ENCODE assay signal across 1 cellular context in genomic region chr20:38748097-38748862, GRCh38.
TF ChIP-seq lines count a peak whose summit lies in the region.

TSS of gene ACTR5 (plus strand) at chr20:38748460. CDS start at chr20:38748479, 19 bp downstream.

TF ChIP-seq in HepG2, 621 proteins besides CTCF, POLR2A, EP300 and RAD21 (continued from another document):
- TF ChIP-seq RBFOX2 (IDR thresholded peaks at IDR 0.05; ENCODE audit: low read depth, low read length) (peak; percentile 98), ELF1 (CRISPR knock-in tag; IDR thresholded peaks at IDR 0.05) (no peak)
